14 cellular contexts compared by ENCODE assay signal in the genomic region with DNA sequence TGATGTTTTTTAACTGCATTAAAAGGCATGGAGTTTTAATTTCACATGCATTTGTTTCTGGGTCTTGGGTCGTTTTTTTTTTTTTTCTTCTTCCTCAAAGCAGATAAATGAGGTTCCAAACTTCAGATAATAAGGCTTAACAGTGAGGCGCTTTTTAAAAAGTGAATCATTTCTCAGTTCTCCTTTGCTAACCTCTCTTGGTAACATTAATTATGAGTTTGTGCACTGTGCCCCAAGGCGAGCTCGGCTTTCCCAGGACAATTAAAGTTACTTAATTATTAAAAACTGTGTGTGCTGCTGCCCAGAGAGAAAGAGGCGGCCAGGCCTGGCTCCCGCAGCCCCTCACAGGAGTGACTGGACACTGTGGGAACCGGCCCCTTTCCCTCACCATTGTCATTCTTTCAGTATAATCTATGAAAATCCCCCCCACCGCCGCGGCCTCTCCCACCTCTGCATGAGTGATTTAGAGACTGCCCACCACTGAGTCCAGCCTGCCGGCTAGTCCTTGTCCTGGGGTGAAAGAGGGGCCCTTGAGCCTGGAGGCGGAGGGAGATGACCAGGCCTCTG. TPM values are rescaled to one million over a fixed set of nuclear protein-coding genes. Genes with fewer than 3 reads are reported as not detected.
"Had no signal": no experiment of that assay in that cellular context is flagged by ENCODE, and none has a peak within 500 bp of the region (broad histone marks: within the 10 kb centered on the region; RNA-seq: fewer than 3 reads in every experiment).

No MANE protein-coding gene starts in this region.

- H3K4me1 Mint-ChIP-seq: natural killer cell had no signal

- H3K27ac ChIP-seq: dorsolateral prefrontal cortex, lower lobe of right lung, right atrium auricular region, upper lobe of right lung had no signal

- H3K36me3 ChIP-seq: lower lobe of right lung, right atrium auricular region, upper lobe of right lung had no signal

- ATAC-seq: activated T-cell treated with anti-CD3 and anti-CD28 coated beads, Interleukin-2, amount 50 U/mL, for 72 hours; esophagus mucosa; lower lobe of right lung; natural killer cell; upper lobe of right lung had no signal

- H3K27ac Mint-ChIP-seq: activated CD4-positive, alpha-beta memory T cell treated with anti-CD3 and anti-CD28 coated beads for 36 hours; activated naive CD8-positive, alpha-beta T cell treated with anti-CD3 and anti-CD28 coated beads, Interleukin-2, amount 10 ng/mL, durations not matched to agents 7 days and 5 days; activated T-cell treated with anti-CD3 and anti-CD28 coated beads, Interleukin-2, amount 50 U/mL, for 72 hours; natural killer cell had no signal

- H3K4me3 ChIP-seq: dorsolateral prefrontal cortex, lower lobe of right lung, right atrium auricular region, upper lobe of right lung had no signal

- H3K9me3 Mint-ChIP-seq: activated CD4-positive, alpha-beta memory T cell treated with anti-CD3 and anti-CD28 coated beads for 36 hours; activated naive CD8-positive, alpha-beta T cell treated with anti-CD3 and anti-CD28 coated beads, Interleukin-2, amount 10 ng/mL, durations not matched to agents 7 days and 5 days; activated T-cell treated with anti-CD3 and anti-CD28 coated beads, Interleukin-2, amount 50 U/mL, for 72 hours; natural killer cell had no signal

- H3K36me3 Mint-ChIP-seq: activated CD4-positive, alpha-beta memory T cell treated with anti-CD3 and anti-CD28 coated beads for 36 hours; natural killer cell had no signal

- H3K27me3 ChIP-seq: dorsolateral prefrontal cortex, right atrium auricular region, upper lobe of right lung had no signal

- H3K27me3 Mint-ChIP-seq: activated CD4-positive, alpha-beta memory T cell treated with anti-CD3 and anti-CD28 coated beads for 36 hours; activated naive CD8-positive, alpha-beta T cell treated with anti-CD3 and anti-CD28 coated beads, Interleukin-2, amount 10 ng/mL, durations not matched to agents 7 days and 5 days had no signal

- H3K9me3 ChIP-seq: lower lobe of right lung, right atrium auricular region, upper lobe of right lung had no signal

- DNase-seq: activated CD4-positive, alpha-beta memory T cell treated with anti-CD3 and anti-CD28 coated beads for 36 hours; activated CD8-positive, alpha-beta memory T cell treated with anti-CD3 and anti-CD28 coated beads, Interleukin-2, amount 50 U/mL, for 4 hours; activated naive CD8-positive, alpha-beta T cell treated with anti-CD3 and anti-CD28 coated beads, Interleukin-2, amount 10 ng/mL, durations not matched to agents 7 days and 5 days; activated T-cell treated with anti-CD3 and anti-CD28 coated beads, Interleukin-2, amount 50 U/mL, for 72 hours; dorsolateral prefrontal cortex; hypothalamus; lower lobe of right lung; natural killer cell; small intestine; stimulated activated naive CD4-positive, alpha-beta T cell; T-helper 9 cell; upper lobe of right lung had no signal

- H3K4me3 Mint-ChIP-seq: activated CD4-positive, alpha-beta memory T cell treated with anti-CD3 and anti-CD28 coated beads for 36 hours; activated naive CD8-positive, alpha-beta T cell treated with anti-CD3 and anti-CD28 coated beads, Interleukin-2, amount 10 ng/mL, durations not matched to agents 7 days and 5 days; activated T-cell treated with anti-CD3 and anti-CD28 coated beads, Interleukin-2, amount 50 U/mL, for 72 hours; natural killer cell had no signal

RNA-seq across cellular contexts. Expression of a gene that starts 43.1 kb away (rescaled TPM):
- total RNA-seq: activated naive CD8-positive, alpha-beta T cell treated with anti-CD3 and anti-CD28 coated beads, Interleukin-2, amount 10 ng/mL, durations not matched to agents 7 days and 5 days had no signal
